In the genomic region with DNA sequence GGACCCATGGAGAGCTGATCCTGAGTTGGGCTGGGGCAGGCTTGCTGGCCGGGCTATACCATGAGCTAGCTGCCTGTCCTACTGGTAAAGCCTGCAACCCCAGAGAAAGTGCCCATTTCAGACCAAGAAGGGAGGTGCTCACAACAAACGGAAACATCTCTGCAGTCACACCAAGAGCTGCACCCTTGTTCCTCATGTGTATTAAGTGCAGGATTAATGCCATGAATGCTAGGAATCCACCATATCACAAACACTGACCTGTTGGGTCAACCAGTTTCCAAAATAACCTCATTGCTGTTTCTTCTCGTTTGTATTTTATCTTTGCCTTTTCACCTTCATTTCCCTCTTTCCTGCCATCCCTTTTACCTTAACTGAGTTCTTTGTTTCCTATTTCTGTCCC, we compare ENCODE assay signal across 27 cellular contexts.
A peak's percentile ranks its signal among the peaks of the same experiment; 100 is the strongest.
DNase-seq lines count a peak whose midpoint lies in the region; ATAC-seq and TF ChIP-seq lines count a peak whose summit lies in the region.
"Had no signal": no experiment of that assay in that cellular context is flagged by ENCODE, and none has a peak within 500 bp of the region (broad histone marks: within the 10 kb centered on the region; RNA-seq: fewer than 3 reads in every experiment).

No MANE protein-coding gene starts in this region.

- ATAC-seq in activated T-helper 17 cell treated with anti-CD3 and anti-CD28 coated beads, Interleukin-2, amount 50 U/mL, for 72 hours (replicated peaks), result no peak
- ATAC-seq in left cardiac atrium (peak; percentile 25 to 58), naive B cell (ENCODE audit: low read depth in 2 of 2) (no peak), HG02970 (IDR thresholded peaks at IDR 0.05; ENCODE audit: low FRiP score, unreplicated experiment) (no peak)
- ATAC-seq: A549, GM12878, HepG2, Panc1 had no signal

- DNase-seq in left cardiac atrium, result no peak
- DNase-seq in naive B cell, result no peak
- DNase-seq in NCI-H2029 treated with DMSO at 0.1 percent for 48 hours (lab: John Stamatoyannopoulos, UW), result no peak
- no peak for DNase-seq in foreskin melanocyte
- DNase-seq: AML-193; CD4-positive, alpha-beta memory T cell; COR-L47; DMS53; EL; GDM1; GM23248; H7; Kasumi-1; NCI-H1092 treated with DMSO at 0.1 percent for 48 hours; NCI-H1436; NCI-H187 treated with DMSO at 0.1 percent for 48 hours; NCI-H446; NCI-H524 treated with DMSO at 0.1 percent for 48 hours; SK-N-SH had no signal

- H3K27ac ChIP-seq in 22Rv1, result peak overlapping the region; percentile 99
- H3K27ac ChIP-seq: A549; BLaER1 treated with 17β-estradiol and CSF1 and Interleukin-3, amounts not matched to agents 10 nM and 100 nM; GM23248 had no signal

- intact Hi-C loops in left cardiac atrium (cut with DNase I), result no loop called here

- peaks cover 17% of the 10 kb centered on the region for H3K27me3 Mint-ChIP-seq in activated T-helper 17 cell treated with anti-CD3 and anti-CD28 coated beads, Interleukin-2, amount 50 U/mL, for 72 hours
- no peaks in the 10 kb centered on the region for H3K27me3 Mint-ChIP-seq in naive B cell

- no peaks in the 10 kb centered on the region for H3K9me3 Mint-ChIP-seq in activated T-helper 17 cell treated with anti-CD3 and anti-CD28 coated beads, Interleukin-2, amount 50 U/mL, for 72 hours
- H3K9me3 Mint-ChIP-seq in naive B cell, result no peaks in the 10 kb centered on the region
- H3K9me3 Mint-ChIP-seq: CD4-positive, alpha-beta memory T cell had no signal

- no peak overlapping the region for H3K4me3 Mint-ChIP-seq in activated T-helper 17 cell treated with anti-CD3 and anti-CD28 coated beads, Interleukin-2, amount 50 U/mL, for 72 hours
- H3K4me3 Mint-ChIP-seq in naive B cell, result peak overlapping the region in 1 of 8 donors; percentile 47

- TF ChIP-seq CTCF in 22Rv1 (IDR thresholded peaks at IDR 0.05), result no peak

- no peaks in the 10 kb centered on the region for H3K36me3 Mint-ChIP-seq in activated T-helper 17 cell treated with anti-CD3 and anti-CD28 coated beads, Interleukin-2, amount 50 U/mL, for 72 hours (ENCODE audit: low read depth)
- peaks cover 7 to 15% of the 10 kb centered on the region in 2 donors for H3K36me3 Mint-ChIP-seq in naive B cell
- H3K36me3 Mint-ChIP-seq: CD4-positive, alpha-beta memory T cell had no signal

- no peaks in the 10 kb centered on the region for H3K4me1 Mint-ChIP-seq in activated T-helper 17 cell treated with anti-CD3 and anti-CD28 coated beads, Interleukin-2, amount 50 U/mL, for 72 hours
- peaks cover 52 to 63% (median 60%) of the 10 kb centered on the region in 3 donors for H3K4me1 Mint-ChIP-seq in naive B cell

- peak overlapping the region; percentile 42 for H3K27ac Mint-ChIP-seq in activated T-helper 17 cell treated with anti-CD3 and anti-CD28 coated beads, Interleukin-2, amount 50 U/mL, for 72 hours
- peak overlapping the region; percentile 15 to 84 (median 51) for H3K27ac Mint-ChIP-seq in naive B cell

Comparison
In these comparisons a context has a peak if more than half of its experiments do, and no peak if none do; other contexts are left out.
1. ATAC-seq: peak in left cardiac atrium (2 of 2); none in activated T-helper 17 cell treated with anti-CD3 and anti-CD28 coated beads, Interleukin-2, amount 50 U/mL, for 72 hours (single experiment), naive B cell (0 of 2) and HG02970 (single experiment).